ENCODE assay signal across 21 cellular contexts in the genomic region with DNA sequence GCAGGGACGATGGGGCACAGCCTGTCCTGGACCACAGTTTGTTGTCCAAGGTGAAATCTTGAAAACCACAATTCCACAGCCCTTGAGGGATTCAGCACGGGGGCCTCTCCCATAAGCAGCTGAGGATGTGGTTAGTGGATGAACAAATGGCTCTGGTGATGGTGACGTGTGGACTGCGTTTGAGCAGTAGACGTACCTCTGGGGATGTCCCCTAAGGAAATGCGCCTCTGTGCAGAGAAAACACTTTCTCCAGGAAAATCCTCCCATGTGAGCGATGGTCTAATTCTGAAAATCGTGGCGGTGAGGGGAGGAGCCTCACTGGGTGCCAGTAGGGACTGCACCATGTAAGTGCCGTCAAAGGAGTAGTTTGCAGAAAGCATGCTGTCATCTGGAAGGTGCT. TPM values are rescaled to one million over a fixed set of nuclear protein-coding genes. Genes with fewer than 3 reads are reported as not detected.
A peak's percentile ranks its signal among the peaks of the same experiment; 100 is the strongest.
DNase-seq lines count a peak whose midpoint lies in the region; ATAC-seq, FAIRE-seq and TF ChIP-seq lines count a peak whose summit lies in the region.
"Had no signal": no experiment of that assay in that cellular context is flagged by ENCODE, and none has a peak within 500 bp of the region (broad histone marks: within the 10 kb centered on the region; RNA-seq: fewer than 3 reads in every experiment).

No MANE protein-coding gene starts in this region.

- DNase-seq in natural killer cell treated with Interleukin-12 subunit alpha and Interleukin-12 subunit beta and Interleukin-15 and Interleukin-18, amount 100 ng/mL, for 72 hours (ENCODE audit: low spot score): peak; percentile 51
- DNase-seq in natural killer cell (no peak), NB4 (ENCODE audit: low read depth) (peak; percentile 75), kidney (peak; percentile 15), type B pancreatic cell (ENCODE audit: extremely low spot score, unreplicated experiment) (no peak), mucosa of gallbladder (ENCODE audit: low spot score) (no peak), NCI-H2107 treated with DMSO at 0.1 percent for 48 hours (lab: John Stamatoyannopoulos, UW; ENCODE audit: unreplicated experiment) (no peak)
- DNase-seq: CD4-positive, alpha-beta memory T cell; GM23248; NCI-H1417; NCI-H1930; NCI-H2171 treated with DMSO at 0.1 percent for 48 hours; NCI-H774; PC-3 had no signal

- H3K4me1 ChIP-seq in kidney (ENCODE audit: control insufficient read depth in 1 of 2, insufficient read depth in 1 of 2, low read depth in 1 of 2, low read length in 2 of 2): no peaks in the 10 kb centered on the region
- H3K4me1 ChIP-seq: SJSA1 had no signal

- H3K4me1 Mint-ChIP-seq in natural killer cell treated with Interleukin-12 subunit alpha and Interleukin-12 subunit beta and Interleukin-15 and Interleukin-18, amount 100 ng/mL, for 72 hours (ENCODE audit: low read depth in 2 of 2): no peaks in the 10 kb centered on the region
- H3K4me1 Mint-ChIP-seq in natural killer cell (no peaks in the 10 kb centered on the region), type B pancreatic cell (ENCODE audit: unreplicated experiment) (no peaks in the 10 kb centered on the region)
- H3K4me1 Mint-ChIP-seq: CD4-positive, alpha-beta memory T cell had no signal

- TF ChIP-seq CTCF in natural killer cell (IDR thresholded peaks at IDR 0.05) (no peak), NB4 (IDR thresholded peaks at IDR 0.05; ENCODE audit: low read depth, low read length) (no peak), kidney (IDR thresholded peaks at IDR 0.05; ENCODE audit: borderline replicate concordance, extremely low read depth, insufficient read depth) (no peak), type B pancreatic cell (conservative IDR thresholded peaks at IDR 0.05) (no peak)

- intact Hi-C loops in natural killer cell (cut with micrococcal nuclease): no loop called here
- intact Hi-C loops in kidney (cut with DNase I): no loop called here

- H3K9me3 Mint-ChIP-seq in natural killer cell treated with Interleukin-12 subunit alpha and Interleukin-12 subunit beta and Interleukin-15 and Interleukin-18, amount 100 ng/mL, for 72 hours: no peaks in the 10 kb centered on the region
- H3K9me3 Mint-ChIP-seq in natural killer cell: no peaks in the 10 kb centered on the region
- H3K9me3 Mint-ChIP-seq in type B pancreatic cell: no peaks in the 10 kb centered on the region
- H3K9me3 Mint-ChIP-seq: CD4-positive, alpha-beta memory T cell had no signal

- no peaks in the 10 kb centered on the region for H3K9me3 ChIP-seq in kidney (ENCODE audit: control insufficient read depth in 1 of 2, low read length in 2 of 2)
- H3K9me3 ChIP-seq: SJSA1 had no signal

- no peak for TF ChIP-seq POLR2A in NB4 (IDR thresholded peaks at IDR 0.05; ENCODE audit: extremely low read depth, insufficient read length)

- H3K36me3 Mint-ChIP-seq in natural killer cell treated with Interleukin-12 subunit alpha and Interleukin-12 subunit beta and Interleukin-15 and Interleukin-18, amount 100 ng/mL, for 72 hours: no peaks in the 10 kb centered on the region
- H3K36me3 Mint-ChIP-seq in natural killer cell (no peaks in the 10 kb centered on the region), type B pancreatic cell (no peaks in the 10 kb centered on the region)
- H3K36me3 Mint-ChIP-seq: CD4-positive, alpha-beta memory T cell had no signal

- H3K36me3 ChIP-seq in kidney (ENCODE audit: control insufficient read depth in 1 of 2, insufficient read depth in 2 of 2, low read length in 2 of 2): no peaks in the 10 kb centered on the region
- H3K36me3 ChIP-seq: SJSA1 had no signal

- H3K27ac ChIP-seq in kidney (ENCODE audit: low read depth in 2 of 2, low read length in 2 of 2): no peak overlapping the region
- H3K27ac ChIP-seq: GM23248, KMS-11, SJSA1 had no signal

- no peak for FAIRE-seq in kidney (lab: Jason Lieb, UNC)
- FAIRE-seq: HepG2 had no signal

- ATAC-seq in natural killer cell treated with Interleukin-12 subunit alpha and Interleukin-12 subunit beta and Interleukin-15 and Interleukin-18, amount 100 ng/mL, for 72 hours: peak in 1 of 2 donors; percentile 14
- ATAC-seq in natural killer cell (no peak), HG03139 (IDR thresholded peaks at IDR 0.05; ENCODE audit: unreplicated experiment) (no peak)
- ATAC-seq: HepG2, PC-3 had no signal

- no peaks in the 10 kb centered on the region for H3K27me3 Mint-ChIP-seq in natural killer cell treated with Interleukin-12 subunit alpha and Interleukin-12 subunit beta and Interleukin-15 and Interleukin-18, amount 100 ng/mL, for 72 hours
- H3K27me3 Mint-ChIP-seq in natural killer cell (ENCODE audit: low read depth in 2 of 2) (peaks cover 0 to 5% of the 10 kb centered on the region in 2 donors), type B pancreatic cell (no peaks in the 10 kb centered on the region)

- H3K27ac Mint-ChIP-seq in natural killer cell treated with Interleukin-12 subunit alpha and Interleukin-12 subunit beta and Interleukin-15 and Interleukin-18, amount 100 ng/mL, for 72 hours: no peak overlapping the region
- H3K27ac Mint-ChIP-seq in natural killer cell (no peak overlapping the region), type B pancreatic cell (peak overlapping the region; percentile 16)

- no peak overlapping the region for H3K4me3 Mint-ChIP-seq in natural killer cell treated with Interleukin-12 subunit alpha and Interleukin-12 subunit beta and Interleukin-15 and Interleukin-18, amount 100 ng/mL, for 72 hours
- H3K4me3 Mint-ChIP-seq in natural killer cell (no peak overlapping the region), type B pancreatic cell (no peak overlapping the region)

- no peak overlapping the region for H3K9ac ChIP-seq in kidney (ENCODE audit: low read length in 2 of 2)
- H3K9ac ChIP-seq: GM23248, KMS-11 had no signal

- H3K4me3 ChIP-seq in NB4 (ENCODE audit: low read depth, low read length) (no peak overlapping the region), kidney (ENCODE audit: low read length in 2 of 2) (no peak overlapping the region)
- H3K4me3 ChIP-seq: GM23248, SJSA1 had no signal

RNA-seq across cellular contexts. Expression of a gene that starts 2.7 kb away (rescaled TPM):
- total RNA-seq in natural killer cell treated with Interleukin-12 subunit alpha and Interleukin-12 subunit beta and Interleukin-15 and Interleukin-18, amount 100 ng/mL, for 72 hours: not detected
- total RNA-seq in natural killer cell (under 1 TPM in 1 of 3 donors, not detected in 2; 0.59 TPM), kidney (not detected), type B pancreatic cell (ENCODE audit: low replicate concordance) (not detected in 2 replicates), mucosa of gallbladder (not detected)
- not detected for polyA plus RNA-seq in kidney (ENCODE audit: insufficient read depth, low read depth, low replicate concordance)
- total RNA-seq: A673; CD4-positive, alpha-beta memory T cell; GM23248; MCF 10A; NCI-H460; PC-3; SJSA1 had no signal
- polyA plus RNA-seq: CD4-positive, alpha-beta memory T cell; GM23248; HepG2 had no signal

RNA-seq across cellular contexts. Expression of a gene that starts 4.3 kb away (rescaled TPM):
- total RNA-seq in natural killer cell treated with Interleukin-12 subunit alpha and Interleukin-12 subunit beta and Interleukin-15 and Interleukin-18, amount 100 ng/mL, for 72 hours: not detected
- total RNA-seq in natural killer cell: not detected
- 36.5 TPM for total RNA-seq in kidney
- polyA plus RNA-seq in kidney (ENCODE audit: insufficient read depth, low read depth, low replicate concordance): 74.2 TPM
- 5.0 and 7.8 TPM in 2 replicates for total RNA-seq in type B pancreatic cell (ENCODE audit: low replicate concordance)
- 194 TPM for total RNA-seq in mucosa of gallbladder
- total RNA-seq: A673; CD4-positive, alpha-beta memory T cell; GM23248; HepG2; NCI-H460; PC-3; SJSA1 had no signal
- polyA plus RNA-seq: CD4-positive, alpha-beta memory T cell; GM23248; HepG2 had no signal

RNA-seq across cellular contexts. Expression of a gene that starts 11.6 kb away (rescaled TPM):
- 1 to 10 TPM; 3.8 to 7.1 TPM for total RNA-seq in natural killer cell treated with Interleukin-12 subunit alpha and Interleukin-12 subunit beta and Interleukin-15 and Interleukin-18, amount 100 ng/mL, for 72 hours
- total RNA-seq in natural killer cell (10 to 100 TPM in 1 of 3 donors, 1 to 10 TPM in 2; 6.6 to 15.5 (median 7.5) TPM), kidney (20.8 TPM), type B pancreatic cell (ENCODE audit: low replicate concordance) (37.6 and 39.3 TPM in 2 replicates), mucosa of gallbladder (71.0 TPM)
- 86.1 TPM for polyA plus RNA-seq in kidney (ENCODE audit: insufficient read depth, low read depth, low replicate concordance)

RNA-seq across cellular contexts. Expression of a gene that starts 23.9 kb away (rescaled TPM):
- 10 to 100 TPM; 12.2 to 20.9 TPM for total RNA-seq in natural killer cell treated with Interleukin-12 subunit alpha and Interleukin-12 subunit beta and Interleukin-15 and Interleukin-18, amount 100 ng/mL, for 72 hours
- total RNA-seq in natural killer cell: 10 to 100 TPM; 11.4 to 20.3 (median 13.0) TPM
- 18.3 TPM for total RNA-seq in kidney
- polyA plus RNA-seq in kidney (ENCODE audit: insufficient read depth, low read depth, low replicate concordance): 4.9 TPM
- total RNA-seq in type B pancreatic cell (ENCODE audit: low replicate concordance): 19.0 and 21.0 TPM in 2 replicates
- 23.4 TPM for total RNA-seq in mucosa of gallbladder

RNA-seq across cellular contexts. Expression of a gene that starts 56.2 kb away (rescaled TPM):
- total RNA-seq in natural killer cell treated with Interleukin-12 subunit alpha and Interleukin-12 subunit beta and Interleukin-15 and Interleukin-18, amount 100 ng/mL, for 72 hours: 100 to 1,000 TPM; 126 to 156 TPM
- 100 to 1,000 TPM; 112 to 129 (median 125) TPM for total RNA-seq in natural killer cell
- 119 TPM for total RNA-seq in kidney
- polyA plus RNA-seq in kidney (ENCODE audit: insufficient read depth, low read depth, low replicate concordance): 47.9 TPM
- 120 and 126 TPM in 2 replicates for total RNA-seq in type B pancreatic cell (ENCODE audit: low replicate concordance)
- 128 TPM for total RNA-seq in mucosa of gallbladder

Comparison
In these comparisons a context has a peak if more than half of its experiments do, and no peak if none do; other contexts are left out.
1. DNase-seq: peak in natural killer cell treated with Interleukin-12 subunit alpha and Interleukin-12 subunit beta and Interleukin-15 and Interleukin-18, amount 100 ng/mL, for 72 hours (single experiment), NB4 (single experiment) and kidney (single experiment); none in natural killer cell (single experiment), type B pancreatic cell (single experiment), mucosa of gallbladder (single experiment) and NCI-H2107 treated with DMSO at 0.1 percent for 48 hours (single experiment).